ENCODE assay signal across 9 cellular contexts in the genomic region with DNA sequence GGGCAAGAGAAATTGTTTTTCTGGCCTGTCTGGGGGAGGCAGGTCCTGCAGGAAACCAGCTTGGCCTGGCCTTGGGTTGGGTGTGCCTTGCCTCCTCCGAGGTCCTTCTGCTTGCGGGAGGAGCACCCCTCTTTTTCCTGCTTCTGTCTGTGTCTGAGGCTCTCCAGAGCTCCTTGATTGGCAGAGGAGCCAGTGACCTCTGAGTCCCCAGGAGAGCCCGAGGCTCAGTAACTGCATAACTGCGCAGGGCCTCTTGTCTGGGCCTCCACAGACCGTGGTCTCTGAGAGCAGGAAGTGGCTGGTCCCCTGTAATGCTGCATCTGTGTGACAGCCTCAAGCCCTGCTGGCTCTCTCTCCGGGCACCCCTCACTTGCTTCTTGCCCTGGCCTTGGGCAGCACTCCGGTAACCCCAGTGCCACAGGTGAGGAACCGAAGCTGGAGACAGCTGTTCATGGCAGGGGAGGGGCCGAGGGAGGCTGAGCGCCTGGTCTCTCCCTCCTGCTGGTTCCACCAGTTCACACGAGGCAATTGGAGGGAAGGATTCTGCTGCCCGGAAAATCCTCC. TPM values are rescaled to one million over a fixed set of nuclear protein-coding genes. Genes with fewer than 3 reads are reported as not detected.
DNase-seq lines count a peak whose midpoint lies in the region; ATAC-seq, FAIRE-seq and TF ChIP-seq lines count a peak whose summit lies in the region.
"Had no signal": no experiment of that assay in that cellular context is flagged by ENCODE, and none has a peak within 500 bp of the region (broad histone marks: within the 10 kb centered on the region; RNA-seq: fewer than 3 reads in every experiment).

No MANE protein-coding gene starts in this region.

- peaks cover 0 to 55% of the 10 kb centered on the region in 2 donors for H3K4me1 ChIP-seq in right atrium auricular region
- peaks cover 36 to 52% of the 10 kb centered on the region in 2 donors for H3K4me1 ChIP-seq in adrenal gland (replicated peaks in 1 of 2)
- H3K4me1 ChIP-seq in lung (ENCODE audit: control insufficient read depth in 2 of 2, insufficient read depth in 2 of 2, low read length in 2 of 2), result peaks cover 7 to 30% of the 10 kb centered on the region in 2 donors
- H3K4me1 ChIP-seq in vagina, result peaks cover 70% of the 10 kb centered on the region

- no peaks in the 10 kb centered on the region for H3K36me3 ChIP-seq in right atrium auricular region
- no peaks in the 10 kb centered on the region for H3K36me3 ChIP-seq in adrenal gland (replicated peaks in 1 of 2)
- peaks cover 0 to 2% of the 10 kb centered on the region in 2 donors for H3K36me3 ChIP-seq in lung (ENCODE audit: control insufficient read depth in 2 of 2, insufficient read depth in 2 of 2, low read length in 2 of 2)
- H3K36me3 ChIP-seq in vagina, result no peaks in the 10 kb centered on the region

- H3K9me3 ChIP-seq in right atrium auricular region (no peaks in the 10 kb centered on the region), adrenal gland (replicated peaks in 1 of 3) (no peaks in the 10 kb centered on the region), lung (ENCODE audit: control insufficient read depth in 2 of 2, insufficient read depth in 1 of 2, low read length in 1 of 2) (no peaks in the 10 kb centered on the region), vagina (no peaks in the 10 kb centered on the region)

- peak overlapping the region; percentile 63 to 71 for H3K27ac ChIP-seq in right atrium auricular region
- peak overlapping the region in 3 of 5 donors; percentile 34 to 97 (median 60) for H3K27ac ChIP-seq in adrenal gland
- peak overlapping the region; percentile 70 to 98 for H3K27ac ChIP-seq in lung (ENCODE audit: low read depth in 1 of 2, low read length in 1 of 2)
- H3K27ac ChIP-seq in vagina, result peak overlapping the region; percentile 98

- 45 to 61% (median 51%) methylated on average over 2 to 12 of the region's 12 CpGs; no CpG with 5 or more reads in 1 of the 4 donors for WGBS in adrenal gland, 4 donors
- 47 to 50% methylated on average over 12 of the region's 12 CpGs for WGBS in lung, 2 donors

- intact Hi-C loops in cardiac septum (cut with DNase I) (no loop called here), adrenal gland (cut with DNase I) (loop anchor here (10.0 kb wide), 2 partner anchors 94 to 134 kb away; partner anchors contain the start of gene NME4 (in 1 of the 2)), vagina (cut with DNase I) (no loop called here)

- TF ChIP-seq CTCF in right atrium auricular region (IDR thresholded peaks at IDR 0.05) (no peak), adrenal gland (IDR thresholded peaks at IDR 0.05) (no peak), lung (IDR thresholded peaks at IDR 0.05; ENCODE audit: control extremely low read depth, extremely low read depth) (no peak), vagina (IDR thresholded peaks at IDR 0.05) (no peak), D721Med (IDR thresholded peaks at IDR 0.05; ENCODE audit: insufficient read depth, missing control alignments) (no peak)

- DNase-seq in right atrium auricular region (ENCODE audit: low spot score), result no peak
- DNase-seq in cardiac septum (ENCODE audit: low spot score), result no peak
- DNase-seq in adrenal gland, result no peak
- no peak for DNase-seq in lung (ENCODE audit: low spot score)
- DNase-seq in vagina (ENCODE audit: extremely low spot score in 2 of 2), result no peak
- no peak for DNase-seq in D721Med (ENCODE audit: insufficient read length, low spot score)
- no peak for DNase-seq in NCI-H446 treated with DMSO at 0.1 percent for 48 hours (lab: John Stamatoyannopoulos, UW)
- no peak for DNase-seq in C1 segment of cervical spinal cord (lab: John Stamatoyannopoulos, UW)

- H3K4me3 ChIP-seq in right atrium auricular region (peak overlapping the region; percentile 60 to 79), adrenal gland (peak overlapping the region in 2 of 4 donors; percentile 19 to 68), lung (peak overlapping the region; percentile 55), vagina (peak overlapping the region; percentile 82 to 96)

- FAIRE-seq in D721Med (lab: Jason Lieb, UNC), result no peak

- H3K27me3 ChIP-seq in right atrium auricular region, result no peaks in the 10 kb centered on the region
- no peaks in the 10 kb centered on the region for H3K27me3 ChIP-seq in adrenal gland
- no peaks in the 10 kb centered on the region for H3K27me3 ChIP-seq in lung (ENCODE audit: control insufficient read depth, insufficient read depth)
- no peaks in the 10 kb centered on the region for H3K27me3 ChIP-seq in vagina

- ATAC-seq in lung (ENCODE audit: insufficient read depth, low FRiP score), result no peak

- no peak for TF ChIP-seq POLR2A in adrenal gland (IDR thresholded peaks at IDR 0.05)
- TF ChIP-seq POLR2A in vagina (IDR thresholded peaks at IDR 0.05), result no peak

RNA-seq across cellular contexts. Expression of gene CAPN15, which starts 1.6 kb away (rescaled TPM):
- 10 to 100 TPM; 18.5 to 28.1 TPM for total RNA-seq in right atrium auricular region
- total RNA-seq in cardiac septum, result 18.5 TPM
- total RNA-seq in adrenal gland, result 10 to 100 TPM; 26.3 to 45.8 (median 43.0) TPM
- polyA plus RNA-seq in adrenal gland, result 10 to 100 TPM in 2 of 3 donors, 1 to 10 TPM in 1; 2.3 to 91.8 (median 56.8) TPM
- total RNA-seq in lung, result 10 to 100 TPM; 14.4 to 64.1 TPM
- 10 to 100 TPM; 37.2 to 40.6 TPM for polyA plus RNA-seq in lung
- total RNA-seq in vagina, result 38.3 TPM

RNA-seq across cellular contexts. Expression of gene PRR35, which starts 31.1 kb away (rescaled TPM):
- total RNA-seq in right atrium auricular region (not detected), cardiac septum (not detected), adrenal gland (not detected), lung (not detected), vagina (not detected)
- polyA plus RNA-seq in adrenal gland (not detected), lung (not detected)
- total RNA-seq: subcutaneous adipose tissue had no signal

RNA-seq across cellular contexts. Expression of gene NHLRC4, which starts 37.7 kb away (rescaled TPM):
- under 1 TPM; 0.43 to 0.74 TPM for total RNA-seq in right atrium auricular region
- 0.30 TPM for total RNA-seq in cardiac septum
- total RNA-seq in adrenal gland, result 10 to 100 TPM in 5 of 8 donors, 1 to 10 TPM in 3; 1.6 to 22.3 (median 13.5) TPM
- polyA plus RNA-seq in adrenal gland, result 1 to 10 TPM in 2 of 3 donors, under 1 TPM in 1; 0.57 to 7.2 (median 3.3) TPM
- total RNA-seq in lung, result 1 to 10 TPM; 7.0 to 8.6 TPM
- 1 to 10 TPM; 2.3 to 4.5 TPM for polyA plus RNA-seq in lung
- total RNA-seq in vagina, result 0.74 TPM

RNA-seq across cellular contexts. Expression of gene PIGQ, which starts 40.7 kb away (rescaled TPM):
- total RNA-seq in right atrium auricular region (10 to 100 TPM; 20.8 to 21.0 TPM), cardiac septum (25.5 TPM), adrenal gland (100 to 1,000 TPM in 1 of 8 donors, 10 to 100 TPM in 7; 37.4 to 107 (median 81.0) TPM), lung (10 to 100 TPM; 34.9 to 81.2 TPM), vagina (26.0 TPM)
- polyA plus RNA-seq in adrenal gland (100 to 1,000 TPM in 2 of 3 donors, 10 to 100 TPM in 1; 12.7 to 317 (median 111) TPM), lung (10 to 100 TPM; 41.5 to 98.2 TPM)

Comparison
In these comparisons a context has a peak if more than half of its experiments do, and no peak if none do; other contexts are left out.
1. intact Hi-C loops: an anchor here in adrenal gland (10.0 kb wide); none called in cardiac septum and vagina.